In genomic region chr6:34529665-34530327, GRCh38 we compare ENCODE assay signal across 1 cellular context.
TF ChIP-seq lines count a peak whose summit lies in the region.

No MANE protein-coding gene starts in this region.

TF ChIP-seq in HepG2, 621 proteins besides CTCF, POLR2A, EP300 and RAD21 (continued from another document):
- TF ChIP-seq ZNF281 (CRISPR knock-in tag; IDR thresholded peaks at IDR 0.05; ENCODE audit: borderline replicate concordance) (peak; percentile 38; the same call in 1 of the 2 replicates), ZNF644 (CRISPR knock-in tag; IDR thresholded peaks at IDR 0.05; ENCODE audit: low read depth) (peak; percentile 18; the same call in 1 of the 2 replicates), NRL (CRISPR knock-in tag; IDR thresholded peaks at IDR 0.05; ENCODE audit: borderline replicate concordance) (0 out of 2 replicates have a peak, but pooled peaks have one; percentile 3), ZNF446 (CRISPR knock-in tag; IDR thresholded peaks at IDR 0.05) (no peak), HNRNPL (IDR thresholded peaks at IDR 0.05; ENCODE audit: low read depth, low read length) (peak; percentile 60; the same call in 1 of the 2 replicates)
